In genomic region chr3:19392146-19392545, GRCh38 we compare ENCODE assay signal across 36 cellular contexts.
"Had no signal": no experiment of that assay in that cellular context is flagged by ENCODE, and none has a peak within 500 bp of the region (broad histone marks: within the 10 kb centered on the region; RNA-seq: fewer than 3 reads in every experiment).

No MANE protein-coding gene starts in this region.

- H3K4me1 ChIP-seq: ascending aorta had no signal

- H3K27ac ChIP-seq: ascending aorta, cardiac muscle cell, VCaP had no signal

- H3K27me3 Mint-ChIP-seq: activated CD4-positive, alpha-beta memory T cell treated with anti-CD3 and anti-CD28 coated beads, Interleukin-2, amount 10 ng/mL, durations not matched to agents 7 days and 5 days; activated CD4-positive, alpha-beta T cell treated with anti-CD3 and anti-CD28 coated beads for 36 hours; activated CD4-positive, alpha-beta T cell treated with anti-CD3 and anti-CD28 coated beads, Interleukin-2, amount 10 ng/mL, durations not matched to agents 7 days and 5 days; activated CD8-positive, alpha-beta memory T cell treated with anti-CD3 and anti-CD28 coated beads, Interleukin-2, amount 10 ng/mL, durations not matched to agents 7 days and 5 days; activated naive CD4-positive, alpha-beta T cell treated with anti-CD3 and anti-CD28 coated beads, Interleukin-2, amount 10 ng/mL, durations not matched to agents 7 days and 5 days; activated naive CD8-positive, alpha-beta T cell treated with anti-CD3 and anti-CD28 coated beads, Interleukin-2, amount 10 ng/mL, durations not matched to agents 7 days and 5 days; activated naive CD8-positive, alpha-beta T cell treated with anti-CD3 and anti-CD28 coated beads, Interleukin-2, amount 50 U/mL, for 24 hours; activated T-cell treated with anti-CD3 and anti-CD28 coated beads, Interleukin-2, amount 50 U/mL, for 24 hours; brain; central memory CD8-positive, alpha-beta T cell had no signal

- H3K9me3 ChIP-seq: ascending aorta had no signal

- H3K36me3 Mint-ChIP-seq: activated CD8-positive, alpha-beta memory T cell treated with anti-CD3 and anti-CD28 coated beads, Interleukin-2, amount 10 ng/mL, durations not matched to agents 7 days and 5 days; activated naive CD4-positive, alpha-beta T cell treated with anti-CD3 and anti-CD28 coated beads, Interleukin-2, amount 10 ng/mL, durations not matched to agents 7 days and 5 days; activated naive CD4-positive, alpha-beta T cell treated with anti-CD3 and anti-CD28 coated beads, Interleukin-2, amount 50 U/mL, for 24 hours; activated naive CD8-positive, alpha-beta T cell; activated naive CD8-positive, alpha-beta T cell treated with anti-CD3 and anti-CD28 coated beads, Interleukin-2, amount 10 ng/mL, durations not matched to agents 7 days and 5 days had no signal

- ATAC-seq: activated CD4-positive, alpha-beta T cell treated with anti-CD3 and anti-CD28 coated beads for 36 hours; activated CD4-positive, CD25-positive, alpha-beta regulatory T cell treated with anti-CD3 and anti-CD28 coated beads, Interleukin-2, amount 50 U/mL, for 24 hours; activated CD8-positive, alpha-beta memory T cell treated with anti-CD3 and anti-CD28 coated beads, Interleukin-2, amount 10 ng/mL, durations not matched to agents 7 days and 5 days; activated CD8-positive, alpha-beta T cell treated with anti-CD3 and anti-CD28 coated beads, Interleukin-2, amount 10 ng/mL, durations not matched to agents 7 days and 5 days; activated naive CD8-positive, alpha-beta T cell treated with anti-CD3 and anti-CD28 coated beads, Interleukin-2, amount 50 U/mL, for 24 hours had no signal

- H3K4me1 Mint-ChIP-seq: activated CD4-positive, alpha-beta memory T cell treated with anti-CD3 and anti-CD28 coated beads, Interleukin-2, amount 10 ng/mL, durations not matched to agents 7 days and 5 days; activated CD4-positive, alpha-beta T cell treated with anti-CD3 and anti-CD28 coated beads for 36 hours; activated CD4-positive, alpha-beta T cell treated with anti-CD3 and anti-CD28 coated beads, Interleukin-2, amount 10 ng/mL, durations not matched to agents 7 days and 5 days; activated CD8-positive, alpha-beta memory T cell treated with anti-CD3 and anti-CD28 coated beads, Interleukin-2, amount 10 ng/mL, durations not matched to agents 7 days and 5 days; activated naive CD4-positive, alpha-beta T cell treated with anti-CD3 and anti-CD28 coated beads, Interleukin-2, amount 10 ng/mL, durations not matched to agents 7 days and 5 days; activated naive CD4-positive, alpha-beta T cell treated with anti-CD3 and anti-CD28 coated beads, Interleukin-2, amount 50 U/mL, for 24 hours; activated naive CD8-positive, alpha-beta T cell treated with anti-CD3 and anti-CD28 coated beads, Interleukin-2, amount 10 ng/mL, durations not matched to agents 7 days and 5 days; brain; central memory CD8-positive, alpha-beta T cell had no signal

- H3K27ac Mint-ChIP-seq: activated CD4-positive, alpha-beta memory T cell treated with anti-CD3 and anti-CD28 coated beads, Interleukin-2, amount 10 ng/mL, durations not matched to agents 7 days and 5 days; activated CD4-positive, alpha-beta T cell treated with anti-CD3 and anti-CD28 coated beads for 36 hours; activated CD4-positive, alpha-beta T cell treated with anti-CD3 and anti-CD28 coated beads, Interleukin-2, amount 10 ng/mL, durations not matched to agents 7 days and 5 days; activated CD8-positive, alpha-beta memory T cell treated with anti-CD3 and anti-CD28 coated beads, Interleukin-2, amount 10 ng/mL, durations not matched to agents 7 days and 5 days; activated CD8-positive, alpha-beta T cell treated with anti-CD3 and anti-CD28 coated beads, Interleukin-2, amount 10 ng/mL, durations not matched to agents 7 days and 5 days; activated naive CD4-positive, alpha-beta T cell treated with anti-CD3 and anti-CD28 coated beads, Interleukin-2, amount 10 ng/mL, durations not matched to agents 7 days and 5 days; activated naive CD4-positive, alpha-beta T cell treated with anti-CD3 and anti-CD28 coated beads, Interleukin-2, amount 50 U/mL, for 24 hours; activated naive CD8-positive, alpha-beta T cell; activated naive CD8-positive, alpha-beta T cell treated with anti-CD3 and anti-CD28 coated beads, Interleukin-2, amount 10 ng/mL, durations not matched to agents 7 days and 5 days; activated naive CD8-positive, alpha-beta T cell treated with anti-CD3 and anti-CD28 coated beads, Interleukin-2, amount 50 U/mL, for 24 hours; activated T-cell treated with anti-CD3 and anti-CD28 coated beads, Interleukin-2, amount 50 U/mL, for 24 hours; activated T-helper 2 cell treated with anti-CD3 and anti-CD28 coated beads, Interferon-gamma antibody, Interleukin-2, Interleukin-4, amounts not matched to agents 10 μg/mL and 5 μg/mL and 100 μg/mL, durations not matched to agents 14 hours and 24 hours and 36 hours; brain; T-helper 1 cell treated with Interleukin-12 subunit alpha and Interleukin-12 subunit beta and Interleukin-4 antibody, amounts not matched to agents 30 μg/mL and 1 μg/mL, for 36 hours; T-helper 2 cell treated with Interferon-gamma antibody and Interleukin-4, amounts not matched to agents 5 μg/mL and 100 μg/mL, for 36 hours had no signal

- H3K9me3 Mint-ChIP-seq: activated CD4-positive, alpha-beta memory T cell treated with anti-CD3 and anti-CD28 coated beads, Interleukin-2, amount 10 ng/mL, durations not matched to agents 7 days and 5 days; activated CD4-positive, alpha-beta T cell treated with anti-CD3 and anti-CD28 coated beads, Interleukin-2, amount 10 ng/mL, durations not matched to agents 7 days and 5 days; activated naive CD4-positive, alpha-beta T cell treated with anti-CD3 and anti-CD28 coated beads, Interleukin-2, amount 10 ng/mL, durations not matched to agents 7 days and 5 days; activated naive CD4-positive, alpha-beta T cell treated with anti-CD3 and anti-CD28 coated beads, Interleukin-2, amount 50 U/mL, for 24 hours; activated naive CD8-positive, alpha-beta T cell treated with anti-CD3 and anti-CD28 coated beads, Interleukin-2, amount 10 ng/mL, durations not matched to agents 7 days and 5 days; activated naive CD8-positive, alpha-beta T cell treated with anti-CD3 and anti-CD28 coated beads, Interleukin-2, amount 50 U/mL, for 24 hours; activated T-cell treated with anti-CD3 and anti-CD28 coated beads, Interleukin-2, amount 50 U/mL, for 24 hours; activated T-helper 2 cell treated with anti-CD3 and anti-CD28 coated beads, Interferon-gamma antibody, Interleukin-2, Interleukin-4, amounts not matched to agents 10 μg/mL and 5 μg/mL and 100 μg/mL, durations not matched to agents 14 hours and 24 hours and 36 hours; brain; T-helper 1 cell treated with Interleukin-12 subunit alpha and Interleukin-12 subunit beta and Interleukin-4 antibody, amounts not matched to agents 30 μg/mL and 1 μg/mL, for 36 hours; T-helper 2 cell treated with Interferon-gamma antibody and Interleukin-4, amounts not matched to agents 5 μg/mL and 100 μg/mL, for 36 hours had no signal

- H3K4me3 ChIP-seq: ascending aorta, cardiac muscle cell had no signal

- H3K4me3 Mint-ChIP-seq: activated CD4-positive, alpha-beta memory T cell treated with anti-CD3 and anti-CD28 coated beads, Interleukin-2, amount 10 ng/mL, durations not matched to agents 7 days and 5 days; activated CD4-positive, alpha-beta T cell treated with anti-CD3 and anti-CD28 coated beads for 36 hours; activated CD4-positive, alpha-beta T cell treated with anti-CD3 and anti-CD28 coated beads, Interleukin-2, amount 10 ng/mL, durations not matched to agents 7 days and 5 days; activated CD8-positive, alpha-beta memory T cell treated with anti-CD3 and anti-CD28 coated beads, Interleukin-2, amount 10 ng/mL, durations not matched to agents 7 days and 5 days; activated CD8-positive, alpha-beta T cell treated with anti-CD3 and anti-CD28 coated beads, Interleukin-2, amount 10 ng/mL, durations not matched to agents 7 days and 5 days; activated naive CD4-positive, alpha-beta T cell treated with anti-CD3 and anti-CD28 coated beads, Interleukin-2, amount 10 ng/mL, durations not matched to agents 7 days and 5 days; activated naive CD4-positive, alpha-beta T cell treated with anti-CD3 and anti-CD28 coated beads, Interleukin-2, amount 50 U/mL, for 24 hours; activated naive CD8-positive, alpha-beta T cell; activated naive CD8-positive, alpha-beta T cell treated with anti-CD3 and anti-CD28 coated beads, Interleukin-2, amount 10 ng/mL, durations not matched to agents 7 days and 5 days; activated naive CD8-positive, alpha-beta T cell treated with anti-CD3 and anti-CD28 coated beads, Interleukin-2, amount 50 U/mL, for 24 hours; activated T-cell treated with anti-CD3 and anti-CD28 coated beads, Interleukin-2, amount 50 U/mL, for 24 hours; brain; central memory CD8-positive, alpha-beta T cell; T-helper 1 cell treated with Interleukin-12 subunit alpha and Interleukin-12 subunit beta and Interleukin-4 antibody, amounts not matched to agents 30 μg/mL and 1 μg/mL, for 36 hours; T-helper 2 cell treated with Interferon-gamma antibody and Interleukin-4, amounts not matched to agents 5 μg/mL and 100 μg/mL, for 36 hours had no signal

- H3K27me3 ChIP-seq: ascending aorta, cardiac muscle cell had no signal

- DNase-seq: activated CD4-positive, alpha-beta memory T cell treated with anti-CD3 and anti-CD28 coated beads, Interleukin-2, amount 10 ng/mL, durations not matched to agents 7 days and 5 days; activated CD4-positive, alpha-beta T cell treated with anti-CD3 and anti-CD28 coated beads for 1 hour; activated CD4-positive, alpha-beta T cell treated with anti-CD3 and anti-CD28 coated beads for 36 hours; activated CD4-positive, alpha-beta T cell treated with anti-CD3 and anti-CD28 coated beads for 48 hours; activated CD4-positive, alpha-beta T cell treated with anti-CD3 and anti-CD28 coated beads, Interleukin-2, amount 10 ng/mL, durations not matched to agents 7 days and 5 days; activated CD4-positive, alpha-beta T cell treated with anti-CD3 and anti-CD28 coated beads, Interleukin-2, amount 50 U/mL, for 48 hours; activated CD4-positive, CD25-positive, alpha-beta regulatory T cell; activated CD8-positive, alpha-beta memory T cell treated with anti-CD3 and anti-CD28 coated beads for 24 hours; activated CD8-positive, alpha-beta memory T cell treated with anti-CD3 and anti-CD28 coated beads, Interleukin-2, amount 10 ng/mL, durations not matched to agents 7 days and 5 days; activated CD8-positive, alpha-beta memory T cell treated with anti-CD3 and anti-CD28 coated beads, Interleukin-2, amount 50 U/mL, for 48 hours; activated CD8-positive, alpha-beta T cell treated with anti-CD3 and anti-CD28 coated beads, Interleukin-2, amount 10 ng/mL, durations not matched to agents 7 days and 5 days; activated effector memory CD4-positive, alpha-beta T cell treated with Interleukin-2 at 50 U/mL for 16 hours; activated gamma-delta T cell; activated naive CD4-positive, alpha-beta T cell treated with anti-CD3 and anti-CD28 coated beads, Interleukin-2, amount 10 ng/mL, durations not matched to agents 7 days and 5 days; activated naive CD4-positive, alpha-beta T cell treated with Interleukin-2 at 50 U/mL for 16 hours; activated naive CD8-positive, alpha-beta T cell treated with anti-CD3 and anti-CD28 coated beads, Interleukin-2, amount 10 ng/mL, durations not matched to agents 7 days and 5 days; activated naive CD8-positive, alpha-beta T cell treated with anti-CD3 and anti-CD28 coated beads, Interleukin-2, amount 50 U/mL, for 24 hours; activated T-cell treated with anti-CD3 and anti-CD28 coated beads, Interleukin-2, amount 50 U/mL, for 24 hours; activated T-cell treated with anti-CD3 and anti-CD28 coated beads, Interleukin-2, amount 50 U/mL, for 48 hours; amygdala; anterior cingulate cortex; cerebellar nuclear complex; T-helper 1 cell; T-helper 2 cell; T-helper 9 cell had no signal

- H3K36me3 ChIP-seq: ascending aorta, cardiac muscle cell had no signal
